ENCODE assay signal across 14 cellular contexts in the genomic region with DNA sequence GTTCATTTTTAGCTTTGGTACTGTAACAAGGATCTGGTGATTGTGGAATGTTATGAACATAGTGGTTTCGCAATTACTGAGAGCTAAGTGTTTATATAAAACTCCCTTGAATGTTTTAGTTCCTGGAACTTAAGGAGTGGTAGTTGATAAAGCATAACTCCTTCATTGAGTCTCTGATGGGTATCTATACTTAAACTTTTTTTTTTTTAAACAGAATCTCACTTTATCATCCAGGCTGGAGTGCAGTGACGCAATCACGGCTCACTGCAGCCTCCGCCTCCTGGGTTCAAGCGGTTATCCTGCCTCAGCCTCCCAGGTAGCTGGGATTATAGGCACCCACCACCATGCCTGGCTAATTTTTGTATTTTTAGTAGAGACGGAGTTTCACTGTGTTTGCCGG. TPM values are rescaled to one million over a fixed set of nuclear protein-coding genes. Genes with fewer than 3 reads are reported as not detected.
DNase-seq lines count a peak whose midpoint lies in the region; ATAC-seq, FAIRE-seq and TF ChIP-seq lines count a peak whose summit lies in the region.
"Had no signal": no experiment of that assay in that cellular context is flagged by ENCODE, and none has a peak within 500 bp of the region (broad histone marks: within the 10 kb centered on the region; RNA-seq: fewer than 3 reads in every experiment).

No MANE protein-coding gene starts in this region.

- peaks cover 11 to 29% of the 10 kb centered on the region in 2 donors for H3K36me3 Mint-ChIP-seq in CD14-positive monocyte

- ATAC-seq in lung (ENCODE audit: insufficient read depth, low FRiP score) (peak; percentile 72), GM21723 (IDR thresholded peaks at IDR 0.05; ENCODE audit: unreplicated experiment) (no peak)

- no peak overlapping the region for H3K4me3 ChIP-seq in AG04450 (ENCODE audit: low read depth, low read length)
- no peak overlapping the region for H3K4me3 ChIP-seq in choroid plexus epithelial cell (ENCODE audit: low read depth, low read length)
- no peak overlapping the region for H3K4me3 ChIP-seq in lung

- POLR2A ChIA-PET in AG04450 (lab: Yijun Ruan, JAX) = interaction anchor here (0.5 to 1.0 kb wide), 2 partner anchors 12 to 660 kb away, joined by 3 to 9 read pairs; partner anchors contain the start of gene PRKCI

- no peaks in the 10 kb centered on the region for H3K27me3 Mint-ChIP-seq in CD14-positive monocyte (ENCODE audit: low read depth in 3 of 3)
- H3K27me3 Mint-ChIP-seq: CD8-positive, alpha-beta memory T cell had no signal

- peaks cover 4 to 8% of the 10 kb centered on the region in 2 donors for H3K36me3 ChIP-seq in lung (ENCODE audit: control insufficient read depth in 2 of 2, insufficient read depth in 2 of 2, low read length in 2 of 2)

- peaks cover 0 to 5% of the 10 kb centered on the region in 2 donors for H3K4me1 ChIP-seq in lung (ENCODE audit: control insufficient read depth in 2 of 2, insufficient read depth in 2 of 2, low read length in 2 of 2)

- intact Hi-C loops in CD14-positive monocyte (cut with micrococcal nuclease) = no loop called here

- H3K9me3 ChIP-seq in AG04450 (ENCODE audit: control insufficient read depth, insufficient read depth, low read length) (no peaks in the 10 kb centered on the region), lung (ENCODE audit: control insufficient read depth in 2 of 2, insufficient read depth in 1 of 2, low read length in 1 of 2) (no peaks in the 10 kb centered on the region)

- peak overlapping the region in 1 of 7 donors; percentile 8 for H3K27ac Mint-ChIP-seq in CD14-positive monocyte
- H3K27ac Mint-ChIP-seq: CD8-positive, alpha-beta memory T cell had no signal

- CTCF ChIA-PET in AG04450 (lab: Charles Lee) = interaction anchor here (0.5 to 1.9 kb wide), 3 partner anchors 43 to 46 kb away, joined by 3 to 6 read pairs (median 4); no protein-coding TSS in a partner anchor

- DNase-seq in AG04450 (ENCODE audit: low read depth, low spot score) (peak; percentile 68), LoVo (ENCODE audit: low spot score) (peak; percentile 61), choroid plexus epithelial cell (ENCODE audit: low read depth) (peak; percentile 91), lung (ENCODE audit: low spot score) (peak; percentile 49), C1 segment of cervical spinal cord (lab: John Stamatoyannopoulos, UW) (no peak), frontal cortex (ENCODE audit: low spot score in 2 of 2) (no peak), CD14-positive monocyte (ENCODE audit: low spot score) (no peak)
- DNase-seq: activated effector memory CD4-positive, alpha-beta T cell treated with anti-CD3 and anti-CD28 coated beads, Interleukin-2, amount 50 U/mL, for 16 hours; CD8-positive, alpha-beta memory T cell; H7; NCI-H446 had no signal

- WGBS in lung, 2 donors = 58 to 80% methylated on average over 7 of the region's 7 CpGs

- TF ChIP-seq CTCF in AG04450 (IDR thresholded peaks at IDR 0.05; ENCODE audit: low read depth, low read length) (no peak), choroid plexus epithelial cell (conservative IDR thresholded peaks at IDR 0.05; ENCODE audit: low read depth, low read length) (no peak), lung (IDR thresholded peaks at IDR 0.05; ENCODE audit: control extremely low read depth, extremely low read depth) (no peak), CD14-positive monocyte (IDR thresholded peaks at IDR 0.05) (no peak)

- no peaks in the 10 kb centered on the region for H3K9me3 Mint-ChIP-seq in CD14-positive monocyte
- H3K9me3 Mint-ChIP-seq: CD8-positive, alpha-beta memory T cell had no signal

- no peaks in the 10 kb centered on the region for H3K4me1 Mint-ChIP-seq in CD14-positive monocyte

- H3K4me3 Mint-ChIP-seq in CD14-positive monocyte = no peak overlapping the region
- H3K4me3 Mint-ChIP-seq: CD8-positive, alpha-beta memory T cell had no signal

- H3K27ac ChIP-seq in AG04450 (ENCODE audit: low read depth, low read length) = peak overlapping the region; percentile 31
- H3K27ac ChIP-seq in lung (ENCODE audit: low read depth in 1 of 2, low read length in 1 of 2) = peak overlapping the region in 1 of 2 donors; percentile 70

- H3K27me3 ChIP-seq in AG04450 (ENCODE audit: control insufficient read depth, insufficient read depth, low read length) (no peaks in the 10 kb centered on the region), lung (ENCODE audit: control insufficient read depth, insufficient read depth) (no peaks in the 10 kb centered on the region)

- FAIRE-seq in frontal cortex (lab: Jason Lieb, UNC) = no peak
- FAIRE-seq: endothelial cell of umbilical vein, GM18507 had no signal

RNA-seq across cellular contexts. Expression of gene PRKCI, which starts 11.3 kb away (rescaled TPM):
- 54.5 and 84.3 TPM in 2 replicates for polyA plus RNA-seq in AG04450 (2011; rRNA removed)
- 44.4 and 68.9 TPM in 2 replicates for polyA minus RNA-seq in AG04450 (2011; rRNA and poly(A)+ RNA removed)
- 100 to 1,000 TPM in 1 of 2 donors, 10 to 100 TPM in 1; 39.4 to 181 TPM for total RNA-seq in lung
- polyA plus RNA-seq in lung = 10 to 100 TPM; 18.7 to 31.1 TPM
- total RNA-seq in frontal cortex = 95.8 TPM
- 10 to 100 TPM; 11.6 to 15.4 TPM for polyA plus RNA-seq in CD14-positive monocyte

RNA-seq across cellular contexts. Expression of gene PHC3, which starts 52.0 kb away (rescaled TPM):
- polyA plus RNA-seq in AG04450 (2011; rRNA removed) (49.9 and 58.0 TPM in 2 replicates), lung (1 to 10 TPM; 7.6 to 9.7 TPM), CD14-positive monocyte (10 to 100 TPM in 1 of 2 donors, 1 to 10 TPM in 1; 7.5 to 12.6 TPM)
- 164 and 213 TPM in 2 replicates for polyA minus RNA-seq in AG04450 (2011; rRNA and poly(A)+ RNA removed)
- total RNA-seq in lung (100 to 1,000 TPM in 1 of 2 donors, 10 to 100 TPM in 1; 52.6 to 110 TPM), frontal cortex (35.1 TPM)

Comparison
In these comparisons a context has a peak if more than half of its experiments do, and no peak if none do; other contexts are left out.
1. DNase-seq: peak in AG04450 (single experiment), LoVo (single experiment), choroid plexus epithelial cell (single experiment) and lung (single experiment); none in C1 segment of cervical spinal cord (0 of 14), frontal cortex (0 of 2) and CD14-positive monocyte (single experiment).